ENCODE assay signal across 8 cellular contexts in genomic region chr13:29508130-29508873, GRCh38.
DNase-seq lines count a peak whose midpoint lies in the region; ATAC-seq and TF ChIP-seq lines count a peak whose summit lies in the region.

No MANE protein-coding gene starts in this region.

- peak; percentile 72 for ATAC-seq in GM19324 (IDR thresholded peaks at IDR 0.05; ENCODE audit: low FRiP score, unreplicated experiment)
- ATAC-seq in activated T-cell treated with anti-CD3 and anti-CD28 coated beads, Interleukin-2, amount 50 U/mL, for 72 hours (replicated peaks in 1 of 2) = peak; percentile 64 to 65

- H3K9me3 Mint-ChIP-seq in CD14-positive monocyte = peaks cover 0 to 2% (median 0%) of the 10 kb centered on the region in 7 donors
- H3K9me3 Mint-ChIP-seq in activated T-cell treated with anti-CD3 and anti-CD28 coated beads, Interleukin-2, amount 50 U/mL, for 72 hours = no peaks in the 10 kb centered on the region
- H3K9me3 Mint-ChIP-seq in neural crest cell = no peaks in the 10 kb centered on the region
- H3K9me3 Mint-ChIP-seq in stimulated activated naive CD8-positive, alpha-beta T cell treated with anti-CD3 and anti-CD28 coated beads, Interleukin-15, Interleukin-2, amounts not matched to agents 100 ng/mL and 50 ng/mL, for 24 hours = no peaks in the 10 kb centered on the region

- DNase-seq in CD14-positive monocyte (ENCODE audit: low spot score) (peak; percentile 67), RKO (ENCODE audit: low spot score) (peak; percentile 79), fibroblast of peridontal ligament (ENCODE audit: extremely low read depth) (peak; percentile 86), neural crest cell (ENCODE audit: low read depth, low spot score) (peak; percentile 91)
- peak; percentile 68 to 74 for DNase-seq in activated T-cell treated with anti-CD3 and anti-CD28 coated beads, Interleukin-2, amount 50 U/mL, for 72 hours

- intact Hi-C loops in CD14-positive monocyte (cut with micrococcal nuclease) = loop anchor here (2.0 to 10.0 kb wide), 4 partner anchors 204 to 606 kb away; no protein-coding TSS in a partner anchor

- peaks cover 26 to 29% of the 10 kb centered on the region in 2 donors for H3K36me3 Mint-ChIP-seq in CD14-positive monocyte
- peaks cover 0 to 3% of the 10 kb centered on the region in 2 donors for H3K36me3 Mint-ChIP-seq in activated T-cell treated with anti-CD3 and anti-CD28 coated beads, Interleukin-2, amount 50 U/mL, for 72 hours (ENCODE audit: insufficient read depth in 2 of 2)
- H3K36me3 Mint-ChIP-seq in neural crest cell (ENCODE audit: low read depth) = peaks cover under 1% of the 10 kb centered on the region
- H3K36me3 Mint-ChIP-seq in stimulated activated naive CD8-positive, alpha-beta T cell treated with anti-CD3 and anti-CD28 coated beads, Interleukin-15, Interleukin-2, amounts not matched to agents 100 ng/mL and 50 ng/mL, for 24 hours (ENCODE audit: low read depth) = peaks cover 21% of the 10 kb centered on the region

- peak; percentile 93 for TF ChIP-seq RAD21 in Ishikawa (IDR thresholded peaks at IDR 0.05; ENCODE audit: low read depth)

- H3K27ac Mint-ChIP-seq in CD14-positive monocyte (no peak overlapping the region), neural crest cell (ENCODE audit: unreplicated experiment) (no peak overlapping the region)
- no peak overlapping the region for H3K27ac Mint-ChIP-seq in activated T-cell treated with anti-CD3 and anti-CD28 coated beads, Interleukin-2, amount 50 U/mL, for 72 hours
- H3K27ac Mint-ChIP-seq in stimulated activated naive CD8-positive, alpha-beta T cell treated with anti-CD3 and anti-CD28 coated beads, Interleukin-15, Interleukin-2, amounts not matched to agents 100 ng/mL and 50 ng/mL, for 24 hours = peak overlapping the region; percentile 11

- TF ChIP-seq CTCF in CD14-positive monocyte (IDR thresholded peaks at IDR 0.05) (peak; percentile 98), neural crest cell (conservative IDR thresholded peaks at IDR 0.05) (peak; percentile 99)

- no peak for TF ChIP-seq EP300 in Ishikawa (IDR thresholded peaks at IDR 0.05; ENCODE audit: borderline replicate concordance)

- peaks cover 2% of the 10 kb centered on the region for H3K4me1 Mint-ChIP-seq in CD14-positive monocyte
- H3K4me1 Mint-ChIP-seq in activated T-cell treated with anti-CD3 and anti-CD28 coated beads, Interleukin-2, amount 50 U/mL, for 72 hours (ENCODE audit: low read depth) = peaks cover 7% of the 10 kb centered on the region
- peaks cover 8% of the 10 kb centered on the region for H3K4me1 Mint-ChIP-seq in neural crest cell
- no peaks in the 10 kb centered on the region for H3K4me1 Mint-ChIP-seq in stimulated activated naive CD8-positive, alpha-beta T cell treated with anti-CD3 and anti-CD28 coated beads, Interleukin-15, Interleukin-2, amounts not matched to agents 100 ng/mL and 50 ng/mL, for 24 hours (ENCODE audit: low read depth)

- H3K4me3 Mint-ChIP-seq in CD14-positive monocyte (no peak overlapping the region), neural crest cell (no peak overlapping the region)
- H3K4me3 Mint-ChIP-seq in activated T-cell treated with anti-CD3 and anti-CD28 coated beads, Interleukin-2, amount 50 U/mL, for 72 hours = no peak overlapping the region
- H3K4me3 Mint-ChIP-seq in stimulated activated naive CD8-positive, alpha-beta T cell treated with anti-CD3 and anti-CD28 coated beads, Interleukin-15, Interleukin-2, amounts not matched to agents 100 ng/mL and 50 ng/mL, for 24 hours = no peak overlapping the region

- H3K27me3 Mint-ChIP-seq in CD14-positive monocyte (ENCODE audit: low read depth in 3 of 3) (peaks cover 0 to 11% (median 4%) of the 10 kb centered on the region in 3 donors), neural crest cell (ENCODE audit: low read depth) (peaks cover 3% of the 10 kb centered on the region)
- peaks cover 5% of the 10 kb centered on the region for H3K27me3 Mint-ChIP-seq in activated T-cell treated with anti-CD3 and anti-CD28 coated beads, Interleukin-2, amount 50 U/mL, for 72 hours (ENCODE audit: low read depth)
- H3K27me3 Mint-ChIP-seq in stimulated activated naive CD8-positive, alpha-beta T cell treated with anti-CD3 and anti-CD28 coated beads, Interleukin-15, Interleukin-2, amounts not matched to agents 100 ng/mL and 50 ng/mL, for 24 hours = peaks cover 5% of the 10 kb centered on the region

TF ChIP-seq in Ishikawa, 13 proteins besides CTCF, POLR2A, EP300 and RAD21:
- TF ChIP-seq REST (IDR thresholded peaks at IDR 0.05; ENCODE audit: low read depth) (no peak), USF1 (IDR thresholded peaks at IDR 0.05) (no peak), ZBTB7A (IDR thresholded peaks at IDR 0.05; ENCODE audit: low read depth) (no peak), NFIC (IDR thresholded peaks at IDR 0.05) (peak; percentile 38; the same call in 1 of the 2 replicates)

Comparison
In these comparisons a context has a peak if more than half of its experiments do, and no peak if none do; other contexts are left out.
1. Peak in every context shown above with its lines: DNase-seq and ATAC-seq.